In the genomic region with DNA sequence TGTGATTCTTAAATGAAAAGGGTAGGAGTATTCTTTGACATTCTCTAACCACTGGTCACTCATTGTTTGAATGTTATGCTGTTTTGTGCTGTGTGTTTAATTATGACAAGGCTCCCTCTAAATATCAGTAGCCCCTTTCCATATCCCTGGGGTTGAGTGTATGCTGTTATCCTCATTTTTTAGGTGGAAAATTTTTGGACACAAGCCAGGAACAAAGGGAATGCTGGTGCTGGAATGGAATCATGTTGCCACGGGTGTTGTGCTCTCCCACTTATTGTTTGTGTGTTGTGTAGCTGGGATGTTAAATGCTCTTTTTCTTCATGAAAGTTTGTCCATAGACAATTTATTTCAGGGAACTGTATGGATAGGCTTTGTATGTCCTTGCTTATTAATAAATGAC, we compare ENCODE assay signal across 22 cellular contexts.
"Had no signal": no experiment of that assay in that cellular context is flagged by ENCODE, and none has a peak within 500 bp of the region (broad histone marks: within the 10 kb centered on the region; RNA-seq: fewer than 3 reads in every experiment).

No MANE protein-coding gene starts in this region.

- DNase-seq: activated CD4-positive, alpha-beta T cell treated with anti-CD3 and anti-CD28 coated beads for 4 hours; activated CD8-positive, alpha-beta memory T cell treated with anti-CD3 and anti-CD28 coated beads, Interleukin-2, amount 50 U/mL, for 4 hours; activated CD8-positive, alpha-beta T cell treated with anti-CD3 and anti-CD28 coated beads, Interleukin-2, amount 10 ng/mL, durations not matched to agents 7 days and 5 days; activated gamma-delta T cell; activated T-cell treated with anti-CD3 and anti-CD28 coated beads, Interleukin-2, amount 50 U/mL, for 72 hours; brain microvascular endothelial cell; islet precursor cell; mucosa of descending colon; naive thymus-derived CD4-positive, alpha-beta T cell; posterior cingulate gyrus; right cardiac atrium; SK-N-SH; small intestine; stimulated activated CD4-positive, alpha-beta T cell treated with anti-CD3 and anti-CD28 coated beads, Interleukin-4, amount 100 ng/mL, for 24 hours; T-helper 17 cell had no signal

- H3K27ac Mint-ChIP-seq: activated CD8-positive, alpha-beta T cell treated with anti-CD3 and anti-CD28 coated beads, Interleukin-2, amount 10 ng/mL, durations not matched to agents 7 days and 5 days; activated naive CD4-positive, alpha-beta T cell treated with anti-CD3 and anti-CD28 coated beads, Interleukin-2, amount 50 U/mL, for 72 hours; activated T-cell treated with anti-CD3 and anti-CD28 coated beads, Interleukin-2, amount 50 U/mL, for 72 hours; dendritic cell treated with granulocyte-macrophage colony-stimulating factor and Interleukin-4, amounts not matched to agents 40 ng/mL and 50 ng/mL, for 4 days; naive thymus-derived CD4-positive, alpha-beta T cell; stimulated activated naive CD8-positive, alpha-beta T cell treated with anti-CD3 and anti-CD28 coated beads, Interleukin-15, Interleukin-2, amounts not matched to agents 100 ng/mL and 50 ng/mL, for 24 hours; T-helper 17 cell; type B pancreatic cell had no signal

- H3K36me3 ChIP-seq: brain microvascular endothelial cell, suprapubic skin had no signal

- H3K9me3 ChIP-seq: gastroesophageal sphincter, mucosa of descending colon, SK-N-SH, suprapubic skin had no signal

- H3K9me3 Mint-ChIP-seq: activated naive CD4-positive, alpha-beta T cell treated with anti-CD3 and anti-CD28 coated beads, Interleukin-2, amount 50 U/mL, for 72 hours; activated T-cell treated with anti-CD3 and anti-CD28 coated beads, Interleukin-2, amount 50 U/mL, for 72 hours; dendritic cell treated with granulocyte-macrophage colony-stimulating factor and Interleukin-4, amounts not matched to agents 40 ng/mL and 50 ng/mL, for 4 days; naive thymus-derived CD4-positive, alpha-beta T cell; stimulated activated naive CD8-positive, alpha-beta T cell treated with anti-CD3 and anti-CD28 coated beads, Interleukin-15, Interleukin-2, amounts not matched to agents 100 ng/mL and 50 ng/mL, for 24 hours; type B pancreatic cell had no signal

- H3K36me3 Mint-ChIP-seq: activated naive CD4-positive, alpha-beta T cell treated with anti-CD3 and anti-CD28 coated beads, Interleukin-2, amount 50 U/mL, for 72 hours; naive thymus-derived CD4-positive, alpha-beta T cell had no signal

- H3K4me1 ChIP-seq: suprapubic skin had no signal

- H3K4me3 ChIP-seq: gastroesophageal sphincter, mucosa of descending colon, suprapubic skin had no signal

- H3K27me3 ChIP-seq: brain microvascular endothelial cell, gastroesophageal sphincter, suprapubic skin had no signal

- H3K4me3 Mint-ChIP-seq: activated CD8-positive, alpha-beta T cell treated with anti-CD3 and anti-CD28 coated beads, Interleukin-2, amount 10 ng/mL, durations not matched to agents 7 days and 5 days; activated T-cell treated with anti-CD3 and anti-CD28 coated beads, Interleukin-2, amount 50 U/mL, for 72 hours; dendritic cell treated with granulocyte-macrophage colony-stimulating factor and Interleukin-4, amounts not matched to agents 40 ng/mL and 50 ng/mL, for 4 days; naive thymus-derived CD4-positive, alpha-beta T cell; stimulated activated naive CD8-positive, alpha-beta T cell treated with anti-CD3 and anti-CD28 coated beads, Interleukin-15, Interleukin-2, amounts not matched to agents 100 ng/mL and 50 ng/mL, for 24 hours; T-helper 17 cell; type B pancreatic cell had no signal

- H3K27me3 Mint-ChIP-seq: type B pancreatic cell had no signal

- H3K27ac ChIP-seq: brain microvascular endothelial cell, gastroesophageal sphincter, suprapubic skin had no signal

- ATAC-seq: activated CD8-positive, alpha-beta T cell treated with anti-CD3 and anti-CD28 coated beads, Interleukin-2, amount 10 ng/mL, durations not matched to agents 7 days and 5 days; activated naive CD4-positive, alpha-beta T cell treated with anti-CD3 and anti-CD28 coated beads, Interleukin-2, amount 50 U/mL, for 72 hours; activated T-cell treated with anti-CD3 and anti-CD28 coated beads, Interleukin-2, amount 50 U/mL, for 72 hours; gastroesophageal sphincter; left lobe of liver; mucosa of descending colon; naive thymus-derived CD4-positive, alpha-beta T cell; right cardiac atrium; T-helper 17 cell had no signal
